In the genomic region with DNA sequence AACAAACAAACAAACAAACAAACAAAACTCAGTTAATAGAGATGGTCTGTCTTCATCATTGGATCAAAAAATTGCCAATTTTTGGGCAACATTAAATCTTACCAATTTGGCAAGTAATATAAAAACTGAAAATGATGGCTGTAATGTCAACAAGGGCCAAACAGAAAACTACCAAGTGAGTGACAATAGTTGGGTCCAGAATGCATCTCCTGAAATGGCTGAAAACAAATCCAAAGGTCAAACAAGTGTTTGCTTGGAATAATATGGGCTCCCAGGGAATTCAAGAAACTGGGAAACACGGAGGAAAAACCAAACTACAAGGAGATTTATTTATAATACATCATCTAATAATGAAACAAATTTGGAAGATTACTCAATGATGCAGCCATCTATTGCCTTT, we compare ENCODE assay signal across 37 cellular contexts. TPM values are rescaled to one million over a fixed set of nuclear protein-coding genes. Genes with fewer than 3 reads are reported as not detected.
"Had no signal": no experiment of that assay in that cellular context is flagged by ENCODE, and none has a peak within 500 bp of the region (broad histone marks: within the 10 kb centered on the region; RNA-seq: fewer than 3 reads in every experiment).

No MANE protein-coding gene starts in this region.

- H3K9ac ChIP-seq: KMS-11 had no signal

- H3K27me3 ChIP-seq: MG63 had no signal

- H3K4me3 ChIP-seq: MG63 had no signal

- H3K27ac ChIP-seq: KMS-11 had no signal

- H3K36me3 ChIP-seq: MG63 had no signal

- H3K9me3 ChIP-seq: MG63 had no signal

- H3K4me2 ChIP-seq: KMS-11 had no signal

- DNase-seq: Karpas-422, Kasumi-1, MG63, MM.1S, MV-4-11, NCI-H1048, NCI-H1092, NCI-H1092 treated with DMSO at 0.1 percent for 48 hours, NCI-H1105, NCI-H1105 treated with DMSO at 0.1 percent for 48 hours, NCI-H1417, NCI-H1417 treated with DMSO at 0.1 percent for 48 hours, NCI-H1436, NCI-H1436 treated with DMSO at 0.1 percent for 48 hours, NCI-H146, NCI-H1694, NCI-H1694 treated with DMSO at 0.1 percent for 48 hours, NCI-H187, NCI-H187 treated with DMSO at 0.1 percent for 48 hours, NCI-H1930, NCI-H2029, NCI-H2029 treated with DMSO at 0.1 percent for 48 hours, NCI-H2081, NCI-H2081 treated with DMSO at 0.1 percent for 48 hours, NCI-H2107, NCI-H2171, NCI-H2171 treated with DMSO at 0.1 percent for 48 hours, NCI-H2227 treated with DMSO at 0.1 percent for 48 hours, NCI-H226, NCI-H345, NCI-H446, NCI-H446 treated with DMSO at 0.1 percent for 48 hours, NCI-H510A, NCI-H510A treated with DMSO at 0.1 percent for 48 hours, NCI-H524 had no signal

RNA-seq across cellular contexts. Expression of a gene that starts 25.1 kb away (rescaled TPM):
- total RNA-seq: M059J had no signal
